Comparison of ENCODE assay signal across 1 cellular context in the genomic region with DNA sequence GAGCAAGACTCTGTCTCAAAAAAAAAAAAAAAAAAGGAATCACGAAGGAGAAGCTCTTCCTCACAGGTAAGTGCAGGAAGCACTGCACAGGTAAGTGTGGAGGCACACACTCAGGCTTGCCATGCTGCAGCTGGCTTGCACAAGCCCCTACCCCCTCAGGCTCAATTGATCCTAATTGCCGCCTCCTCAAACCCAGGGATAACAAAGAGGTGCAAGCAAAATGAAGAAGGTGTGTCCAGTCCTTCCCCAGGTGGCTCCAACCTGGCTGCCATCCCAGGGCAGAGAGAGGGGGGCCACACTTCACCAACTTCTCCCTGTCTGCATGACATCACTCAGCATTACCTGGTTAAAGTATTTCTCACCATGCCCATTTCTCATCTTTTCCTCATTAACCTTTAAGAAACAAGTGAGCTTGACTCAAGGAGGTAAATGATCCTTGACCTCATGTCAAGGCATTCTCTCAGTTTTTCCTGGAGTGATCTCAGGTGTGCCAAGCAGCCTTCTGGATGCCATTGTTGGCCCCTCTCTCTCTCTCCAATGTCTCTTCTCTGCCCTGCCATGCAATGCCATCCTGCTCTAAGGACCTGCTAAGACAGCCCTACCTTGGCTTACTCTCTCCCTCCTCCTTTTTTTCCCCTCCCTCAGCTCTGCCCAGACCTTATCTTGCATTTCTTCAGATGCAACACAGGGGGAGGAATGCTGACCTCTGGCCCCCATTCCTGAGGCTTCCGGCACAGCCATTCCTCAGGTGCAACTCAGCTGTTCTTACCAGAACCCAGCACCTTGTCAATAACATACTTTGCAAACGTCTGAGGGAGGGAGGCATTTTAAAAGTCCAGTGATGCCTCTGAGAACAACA.
TF ChIP-seq lines count a peak whose summit lies in the region.

No MANE protein-coding gene starts in this region.

TF ChIP-seq in GM23338, 12 proteins besides CTCF, POLR2A, EP300 and RAD21:
- TF ChIP-seq ZNF462 (CRISPR knock-in tag; IDR thresholded peaks at IDR 0.05) (no peak), JUNB (IDR thresholded peaks at IDR 0.05; ENCODE audit: unreplicated experiment) (no peak), EZH2phosphoT487 (IDR thresholded peaks at IDR 0.05; ENCODE audit: unreplicated experiment) (no peak), POLR2AphosphoS5 (IDR thresholded peaks at IDR 0.05; ENCODE audit: low read depth) (no peak), NANOG (IDR thresholded peaks at IDR 0.05; ENCODE audit: borderline replicate concordance) (no peak), EZH2 (IDR thresholded peaks at IDR 0.05; ENCODE audit: low read depth, unreplicated experiment) (no peak), ZNF331 (CRISPR knock-in tag; IDR thresholded peaks at IDR 0.05; ENCODE audit: low read depth) (no peak), CREB1 (CRISPR knock-in tag; IDR thresholded peaks at IDR 0.05; ENCODE audit: low read depth) (no peak), ETS1 (IDR thresholded peaks at IDR 0.05) (no peak), ZNF114 (CRISPR knock-in tag; IDR thresholded peaks at IDR 0.05) (no peak), STAT1 (IDR thresholded peaks at IDR 0.05; ENCODE audit: unreplicated experiment) (no peak)
- TF ChIP-seq, protein P1, sequence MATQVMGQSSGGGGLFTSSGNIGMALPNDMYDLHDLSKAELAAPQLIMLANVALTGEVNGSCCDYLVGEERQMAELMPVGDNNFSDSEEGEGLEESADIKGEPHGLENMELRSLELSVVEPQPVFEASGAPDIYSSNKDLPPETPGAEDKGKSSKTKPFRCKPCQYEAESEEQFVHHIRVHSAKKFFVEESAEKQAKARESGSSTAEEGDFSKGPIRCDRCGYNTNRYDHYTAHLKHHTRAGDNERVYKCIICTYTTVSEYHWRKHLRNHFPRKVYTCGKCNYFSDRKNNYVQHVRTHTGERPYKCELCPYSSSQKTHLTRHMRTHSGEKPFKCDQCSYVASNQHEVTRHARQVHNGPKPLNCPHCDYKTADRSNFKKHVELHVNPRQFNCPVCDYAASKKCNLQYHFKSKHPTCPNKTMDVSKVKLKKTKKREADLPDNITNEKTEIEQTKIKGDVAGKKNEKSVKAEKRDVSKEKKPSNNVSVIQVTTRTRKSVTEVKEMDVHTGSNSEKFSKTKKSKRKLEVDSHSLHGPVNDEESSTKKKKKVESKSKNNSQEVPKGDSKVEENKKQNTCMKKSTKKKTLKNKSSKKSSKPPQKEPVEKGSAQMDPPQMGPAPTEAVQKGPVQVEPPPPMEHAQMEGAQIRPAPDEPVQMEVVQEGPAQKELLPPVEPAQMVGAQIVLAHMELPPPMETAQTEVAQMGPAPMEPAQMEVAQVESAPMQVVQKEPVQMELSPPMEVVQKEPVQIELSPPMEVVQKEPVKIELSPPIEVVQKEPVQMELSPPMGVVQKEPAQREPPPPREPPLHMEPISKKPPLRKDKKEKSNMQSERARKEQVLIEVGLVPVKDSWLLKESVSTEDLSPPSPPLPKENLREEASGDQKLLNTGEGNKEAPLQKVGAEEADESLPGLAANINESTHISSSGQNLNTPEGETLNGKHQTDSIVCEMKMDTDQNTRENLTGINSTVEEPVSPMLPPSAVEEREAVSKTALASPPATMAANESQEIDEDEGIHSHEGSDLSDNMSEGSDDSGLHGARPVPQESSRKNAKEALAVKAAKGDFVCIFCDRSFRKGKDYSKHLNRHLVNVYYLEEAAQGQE (IDR thresholded peaks at IDR 0.05; ENCODE audit: unreplicated experiment), result no peak
